ENCODE assay signal across 12 cellular contexts in genomic region chr17:27408891-27409290, GRCh38. TPM values are rescaled to one million over a fixed set of nuclear protein-coding genes. Genes with fewer than 3 reads are reported as not detected.
DNase-seq lines count a peak whose midpoint lies in the region; ATAC-seq and TF ChIP-seq lines count a peak whose summit lies in the region.
"Had no signal": no experiment of that assay in that cellular context is flagged by ENCODE, and none has a peak within 500 bp of the region (broad histone marks: within the 10 kb centered on the region; RNA-seq: fewer than 3 reads in every experiment).

No MANE protein-coding gene starts in this region.

- ATAC-seq in sciatic nerve (peak; percentile 30), GM19397 (IDR thresholded peaks at IDR 0.05; ENCODE audit: unreplicated experiment) (no peak)
- ATAC-seq: activated CD8-positive, alpha-beta memory T cell treated with anti-CD3 and anti-CD28 coated beads, Interleukin-2, amount 10 ng/mL, durations not matched to agents 7 days and 5 days had no signal

- no peaks in the 10 kb centered on the region for H3K79me2 ChIP-seq in OCI-LY7 (ENCODE audit: insufficient read depth, low read depth, low read length)

- intact Hi-C loops in sciatic nerve (cut with DNase I): no loop called here
- intact Hi-C loops in OCI-LY7 (cut with micrococcal nuclease; ENCODE audit: unreplicated experiment): no loop called here

- BruUV-seq in OCI-LY7 (replicated peaks; lab: Mats Ljungman, UMichigan): no TSS peak

- no peaks in the 10 kb centered on the region for H3K9me2 ChIP-seq in OCI-LY7 (ENCODE audit: insufficient read depth, low read length)

- H3K36me3 ChIP-seq in OCI-LY7 (ENCODE audit: insufficient read depth, low read length): no peaks in the 10 kb centered on the region

- no peaks in the 10 kb centered on the region for H3K9me3 ChIP-seq in OCI-LY7 (ENCODE audit: low read length)

- H3K27ac ChIP-seq in RWPE1 (peak overlapping the region; percentile 30; the same call in 1 of the 2 replicates), OCI-LY7 (ENCODE audit: low read depth, low read length, poor library complexity, severe bottlenecking) (no peak overlapping the region)

- H2AFZ ChIP-seq in OCI-LY7 (ENCODE audit: low read length): no peak overlapping the region

- POLR2A ChIA-PET in RWPE1 (lab: Yijun Ruan, JAX; ENCODE audit: low non-redundant PET): no interaction called here
- POLR2A ChIA-PET in OCI-LY7 (lab: Charles Lee): no interaction called here

- TF ChIP-seq CTCF in RWPE1 (conservative IDR thresholded peaks at IDR 0.05; ENCODE audit: low read depth): no peak
- no peak for TF ChIP-seq CTCF in fibroblast of mammary gland (conservative IDR thresholded peaks at IDR 0.05; ENCODE audit: control insufficient read depth, insufficient read depth, low read depth, low read length)
- TF ChIP-seq CTCF in OCI-LY7 (conservative IDR thresholded peaks at IDR 0.05; ENCODE audit: low read length): no peak

- DNase-seq in ELR (ENCODE audit: low read depth) (peak; percentile 54), RWPE1 (ENCODE audit: low spot score) (peak; percentile 13), fibroblast of mammary gland (ENCODE audit: low read depth) (peak; percentile 49), sciatic nerve (ENCODE audit: low spot score) (peak; percentile 45), DMS153 (lab: John Stamatoyannopoulos, UW) (no peak), OCI-LY7 (ENCODE audit: low spot score) (no peak), DMS114 treated with DMSO at 0.1 percent for 48 hours (lab: John Stamatoyannopoulos, UW; ENCODE audit: unreplicated experiment) (no peak)
- DNase-seq: activated CD8-positive, alpha-beta memory T cell treated with anti-CD3 and anti-CD28 coated beads, Interleukin-2, amount 10 ng/mL, durations not matched to agents 7 days and 5 days; CD8-positive, alpha-beta memory T cell; H9; stimulated activated CD4-positive, alpha-beta T cell treated with anti-CD3 and anti-CD28 coated beads, Interleukin-4, amount 100 ng/mL, for 1 hour had no signal

- peaks cover 3% of the 10 kb centered on the region for H3K4me1 ChIP-seq in OCI-LY7 (ENCODE audit: insufficient read depth, low read length, poor library complexity, severe bottlenecking)

- H3K4me2 ChIP-seq in OCI-LY7 (ENCODE audit: low read length): no peak overlapping the region

- CTCF ChIA-PET in RWPE1 (lab: Yijun Ruan, JAX): interaction anchor here (1.8 kb wide), 1 partner anchor 191 kb away, joined by 9 read pairs; no protein-coding TSS in a partner anchor
- CTCF ChIA-PET in OCI-LY7 (lab: Charles Lee; ENCODE audit: unreplicated experiment): no interaction called here

- no peaks in the 10 kb centered on the region for H4K20me1 ChIP-seq in OCI-LY7 (ENCODE audit: insufficient read depth, low read length)

- no peak overlapping the region for H3K4me3 ChIP-seq in fibroblast of mammary gland (ENCODE audit: control insufficient read depth, low read depth, low read length)
- H3K4me3 ChIP-seq in OCI-LY7 (ENCODE audit: low read depth, low read length, poor library complexity, severe bottlenecking): no peak overlapping the region

RNA-seq across cellular contexts. Expression of gene KSR1, which starts 47.4 kb away (rescaled TPM):
- total RNA-seq in sciatic nerve: 82.2 TPM
- 2.0 and 2.2 TPM in 2 replicates for total RNA-seq in OCI-LY7 (2014; rRNA removed; shearing (Covaris generic))
- total RNA-seq in OCI-LY7 (2022): 4.1 and 4.8 TPM in 2 replicates

Comparison
In these comparisons a context has a peak if more than half of its experiments do, and no peak if none do; other contexts are left out.
1. DNase-seq: peak in ELR (single experiment), RWPE1 (single experiment), fibroblast of mammary gland (single experiment) and sciatic nerve (single experiment); none in DMS153 (single experiment), OCI-LY7 (single experiment) and DMS114 treated with DMSO at 0.1 percent for 48 hours (single experiment).
2. RNA of gene KSR1, which starts 47.4 kb away (total RNA-seq): 82.2 TPM in sciatic nerve (single experiment); 2.0 to 4.8 TPM in OCI-LY7; every median in the first group is over 10 times any median in the second.